In genomic region chr7:27167170-27167505, GRCh38 we compare ENCODE assay signal across 9 cellular contexts. TPM values are rescaled to one million over a fixed set of nuclear protein-coding genes. Genes with fewer than 3 reads are reported as not detected.
A peak's percentile ranks its signal among the peaks of the same experiment; 100 is the strongest.
DNase-seq lines count a peak whose midpoint lies in the region; ATAC-seq and TF ChIP-seq lines count a peak whose summit lies in the region.
"Had no signal": no experiment of that assay in that cellular context is flagged by ENCODE, and none has a peak within 500 bp of the region (broad histone marks: within the 10 kb centered on the region; RNA-seq: fewer than 3 reads in every experiment).

No MANE protein-coding gene starts in this region.

- intact Hi-C loops in ovary (cut with DNase I) = loop anchor here in 3 of 4 donors (5.0 to 10.0 kb wide), 3 partner anchors 792 to 1282 kb away; no protein-coding TSS in a partner anchor

- peak overlapping the region in 5 of 7 donors; percentile 33 to 71 (median 44) for H3K4me3 Mint-ChIP-seq in CD8-positive, alpha-beta memory T cell
- H3K4me3 Mint-ChIP-seq in chondrocyte (ENCODE audit: unreplicated experiment) = no peak overlapping the region

- no peak overlapping the region for H3K4me3 ChIP-seq in CD8-positive, alpha-beta memory T cell (ENCODE audit: low read length)
- H3K4me3 ChIP-seq in ovary = peak overlapping the region; percentile 53

- no peaks in the 10 kb centered on the region for H3K36me3 ChIP-seq in CD8-positive, alpha-beta memory T cell (ENCODE audit: insufficient read depth, low read length)
- no peaks in the 10 kb centered on the region for H3K36me3 ChIP-seq in ovary

- no peaks in the 10 kb centered on the region for H3K36me3 Mint-ChIP-seq in CD8-positive, alpha-beta memory T cell
- H3K36me3 Mint-ChIP-seq in chondrocyte (ENCODE audit: low read depth) = peaks cover 4% of the 10 kb centered on the region

- H3K9me3 Mint-ChIP-seq in CD8-positive, alpha-beta memory T cell = peaks cover 0 to 13% (median 3%) of the 10 kb centered on the region in 5 donors
- no peaks in the 10 kb centered on the region for H3K9me3 Mint-ChIP-seq in chondrocyte (ENCODE audit: low read depth)

- H3K27me3 ChIP-seq in CD8-positive, alpha-beta memory T cell (ENCODE audit: insufficient read depth, low read length, poor library complexity, severe bottlenecking) = peaks cover 93% of the 10 kb centered on the region
- peaks cover 22% of the 10 kb centered on the region for H3K27me3 ChIP-seq in ovary

- CTCF ChIA-PET in CD8-positive, alpha-beta memory T cell (lab: Charles Lee) = interaction anchor here (0.9 to 1.3 kb wide), 2 partner anchors 15 to 486 kb away, joined by 3 to 5 read pairs; partner anchors contain the start of gene HOXA3

- peaks cover 22 to 37% (median 27%) of the 10 kb centered on the region in 3 donors for H3K4me1 Mint-ChIP-seq in CD8-positive, alpha-beta memory T cell
- H3K4me1 Mint-ChIP-seq in chondrocyte (ENCODE audit: low read depth) = peaks cover 12% of the 10 kb centered on the region

- no peak for TF ChIP-seq EP300 in ovary (IDR thresholded peaks at IDR 0.05)

- peaks cover 89 to 90% of the 10 kb centered on the region in 2 donors for H3K27me3 Mint-ChIP-seq in CD8-positive, alpha-beta memory T cell
- peaks cover 76% of the 10 kb centered on the region for H3K27me3 Mint-ChIP-seq in chondrocyte (ENCODE audit: low read depth)

- in situ Hi-C loops in GM13977 (cut with MboI; ENCODE audit: low pct_unique_long_range_greater_than_20kb, low sequenced_read_pairs, unreplicated experiment) = loop anchor here (10.0 to 25.0 kb wide), 2 partner anchors 805 to 1312 kb away; no protein-coding TSS in a partner anchor

- TF ChIP-seq POLR2A in ovary (IDR thresholded peaks at IDR 0.05) = no peak

- peaks cover 36% of the 10 kb centered on the region for H3K4me1 ChIP-seq in CD8-positive, alpha-beta memory T cell (ENCODE audit: insufficient read depth, low read length)
- H3K4me1 ChIP-seq in ovary (ENCODE audit: insufficient read depth) = no peaks in the 10 kb centered on the region

- no peaks in the 10 kb centered on the region for H3K9me3 ChIP-seq in CD8-positive, alpha-beta memory T cell (ENCODE audit: low read length)
- no peaks in the 10 kb centered on the region for H3K9me3 ChIP-seq in ovary

- POLR2A ChIA-PET in CD8-positive, alpha-beta memory T cell (lab: Charles Lee) = interaction anchor here (0.6 kb wide), 1 partner anchor 18 kb away, joined by 4 read pairs; the partner anchor contains the start of gene HOXA11

- DNase-seq in CD8-positive, alpha-beta memory T cell = no peak
- DNase-seq in HK-2 (ENCODE audit: unreplicated experiment) (peak; percentile 83), chondrocyte (ENCODE audit: low spot score) (peak; percentile 29), ovary (no peak), dermis blood vessel endothelial cell (no peak), GM13977 (ENCODE audit: low spot score) (no peak)
- no peak for DNase-seq in stimulated activated CD4-positive, alpha-beta T cell treated with anti-CD3 and anti-CD28 coated beads, Interleukin-4, amount 100 ng/mL, for 4 hours
- DNase-seq: T1000 had no signal

- 36 to 56% (median 42%) methylated on average over 15 of the region's 15 CpGs for WGBS in ovary, 3 donors

- TF ChIP-seq CTCF in chondrocyte (IDR thresholded peaks at IDR 0.05) = no peak
- TF ChIP-seq CTCF in ovary (IDR thresholded peaks at IDR 0.05) = no peak
- TF ChIP-seq CTCF in GM13977 (IDR thresholded peaks at IDR 0.05; ENCODE audit: extremely low read depth, insufficient read depth, missing control alignments) = no peak

- no peak overlapping the region for H3K27ac ChIP-seq in CD8-positive, alpha-beta memory T cell (ENCODE audit: low read depth, low read length)
- H3K27ac ChIP-seq in ovary = no peak overlapping the region

- ATAC-seq in GM18868 (IDR thresholded peaks at IDR 0.05; ENCODE audit: unreplicated experiment) = no peak

- peak overlapping the region in 3 of 8 donors; percentile 62 to 83 (median 74) for H3K27ac Mint-ChIP-seq in CD8-positive, alpha-beta memory T cell
- H3K27ac Mint-ChIP-seq in chondrocyte (ENCODE audit: unreplicated experiment) = no peak overlapping the region

RNA-seq across cellular contexts. Expression of gene HOXA9, which starts 1.8 kb away (rescaled TPM):
- total RNA-seq in CD8-positive, alpha-beta memory T cell = not detected
- polyA plus RNA-seq in CD8-positive, alpha-beta memory T cell = not detected
- total RNA-seq in chondrocyte (not detected in 3 replicates), ovary (1 to 10 TPM in 1 of 7 donors, under 1 TPM in 5, not detected in 1; 0.12 to 1.0 (median 0.57) TPM), dermis blood vessel endothelial cell (9.0 and 11.8 TPM in 2 replicates)
- polyA plus RNA-seq in ovary = 1 to 10 TPM in 1 of 2 donors, under 1 TPM in 1; 0.22 to 2.5 TPM

RNA-seq across cellular contexts. Expression of gene HOXA10, which starts 7.0 kb away (rescaled TPM):
- not detected for total RNA-seq in CD8-positive, alpha-beta memory T cell
- 0.09 TPM for polyA plus RNA-seq in CD8-positive, alpha-beta memory T cell
- total RNA-seq in chondrocyte = 0.12 to 0.21 TPM in 2 of 3 replicates, not detected in the other
- 1 to 10 TPM in 3 of 7 donors, under 1 TPM in 3, not detected in 1; 0.25 to 2.0 (median 0.91) TPM for total RNA-seq in ovary
- polyA plus RNA-seq in ovary = 1 to 10 TPM in 1 of 2 donors, under 1 TPM in 1; 0.34 to 2.8 TPM
- 3.7 and 4.4 TPM in 2 replicates for total RNA-seq in dermis blood vessel endothelial cell

RNA-seq across cellular contexts. Expression of gene HOXA7, which starts 10.7 kb away (rescaled TPM):
- total RNA-seq in CD8-positive, alpha-beta memory T cell = not detected
- polyA plus RNA-seq in CD8-positive, alpha-beta memory T cell = not detected
- total RNA-seq in chondrocyte (not detected in 3 replicates), ovary (1 to 10 TPM in 3 of 7 donors, under 1 TPM in 4; 0.23 to 4.5 (median 0.75) TPM), dermis blood vessel endothelial cell (1.4 and 2.9 TPM in 2 replicates)
- polyA plus RNA-seq in ovary = 1 to 10 TPM in 1 of 2 donors, under 1 TPM in 1; 0.53 to 4.1 TPM

RNA-seq across cellular contexts. Expression of gene HOXA3, which starts 14.8 kb away (rescaled TPM):
- total RNA-seq in CD8-positive, alpha-beta memory T cell = not detected
- polyA plus RNA-seq in CD8-positive, alpha-beta memory T cell = not detected
- total RNA-seq in chondrocyte = 9.3 to 12.1 TPM in 2 of 3 replicates, not detected in the other
- total RNA-seq in ovary = 10 to 100 TPM in 2 of 7 donors, 1 to 10 TPM in 3, under 1 TPM in 2; 0.36 to 50.9 (median 1.3) TPM
- polyA plus RNA-seq in ovary = 1 to 10 TPM; 2.3 to 3.4 TPM
- 2.4 and 6.0 TPM in 2 replicates for total RNA-seq in dermis blood vessel endothelial cell

RNA-seq across cellular contexts. Expression of gene HOXA11, which starts 17.9 kb away (rescaled TPM):
- not detected for total RNA-seq in CD8-positive, alpha-beta memory T cell
- polyA plus RNA-seq in CD8-positive, alpha-beta memory T cell = not detected
- total RNA-seq in chondrocyte (not detected in 3 replicates), ovary (1 to 10 TPM in 3 of 7 donors, under 1 TPM in 1, not detected in 3; 0.23 to 2.0 (median 1.5) TPM), dermis blood vessel endothelial cell (under 0.01 and 0.70 TPM in 2 replicates)
- polyA plus RNA-seq in ovary = under 1 TPM; 0.11 to 0.65 TPM

Comparison
In these comparisons a context has a peak if more than half of its experiments do, and no peak if none do; other contexts are left out.
1. DNase-seq: peak in HK-2 (single experiment) and chondrocyte (single experiment); none in CD8-positive, alpha-beta memory T cell (0 of 5), ovary (0 of 5), stimulated activated CD4-positive, alpha-beta T cell treated with anti-CD3 and anti-CD28 coated beads, Interleukin-4, amount 100 ng/mL, for 4 hours (0 of 2), dermis blood vessel endothelial cell (single experiment) and GM13977 (single experiment).